ENCODE assay signal across 29 cellular contexts in genomic region chr2:62277688-62278087, GRCh38.
"Had no signal": no experiment of that assay in that cellular context is flagged by ENCODE, and none has a peak within 500 bp of the region (broad histone marks: within the 10 kb centered on the region; RNA-seq: fewer than 3 reads in every experiment).

No MANE protein-coding gene starts in this region.

- FAIRE-seq: endometrium, pancreas had no signal

- H3K36me3 ChIP-seq: colonic mucosa, gastrocnemius medialis, lower lobe of right lung, neutrophil, pancreas, stomach, thyroid gland, vagina had no signal

- H3K27ac ChIP-seq: colonic mucosa, gastrocnemius medialis, lower lobe of right lung, neutrophil, pancreas, stomach, thyroid gland, vagina had no signal

- H3K4me3 ChIP-seq: colonic mucosa, gastrocnemius medialis, lower lobe of right lung, pancreas, smooth muscle cell, stomach, thyroid gland, vagina had no signal

- H3K4me1 ChIP-seq: colonic mucosa, gastrocnemius medialis, lower lobe of right lung, stomach, vagina had no signal

- H3K4me2 ChIP-seq: smooth muscle cell had no signal

- ATAC-seq: esophagus mucosa; gastrocnemius medialis; left ventricle myocardium superior; lower lobe of right lung; natural killer cell treated with Interleukin-12 subunit alpha and Interleukin-12 subunit beta and Interleukin-15 and Interleukin-18, amount 100 ng/mL, for 72 hours; sciatic nerve; stimulated activated effector memory CD8-positive, alpha-beta T cell treated with anti-CD3 and anti-CD28 coated beads, Interleukin-12 subunit alpha, Interleukin-12 subunit beta, amount 100 ng/mL, for 72 hours had no signal

- H3K9me3 ChIP-seq: colonic mucosa, gastrocnemius medialis, neutrophil, pancreas, thyroid gland had no signal

- DNase-seq: colonic mucosa; dermis blood vessel endothelial cell; effector memory CD4-positive, alpha-beta T cell; foreskin fibroblast; gastrocnemius medialis; head of caudate nucleus; hippocampal formation; immature natural killer cell; islet precursor cell; left ventricle myocardium superior; lower lobe of right lung; naive B cell; pancreas; retina; stimulated activated CD4-positive, alpha-beta T cell treated with anti-CD3 and anti-CD28 coated beads, Interleukin-12 subunit alpha, Interleukin-12 subunit beta, amount 100 ng/mL, for 4 hours; stimulated activated CD4-positive, alpha-beta T cell treated with anti-CD3 and anti-CD28 coated beads, Interleukin-2, amount 100 ng/mL, for 24 hours; stimulated activated CD4-positive, alpha-beta T cell treated with anti-CD3 and anti-CD28 coated beads, Interleukin-4, amount 100 ng/mL, for 24 hours; stimulated activated naive CD4-positive, alpha-beta T cell treated with Interleukin-2 at 50 U/mL for 16 hours; stomach; thyroid gland; trophoblast cell had no signal

- H3K27me3 ChIP-seq: colonic mucosa, gastrocnemius medialis, neutrophil, pancreas, stomach, thyroid gland, vagina had no signal
